In genomic region chr2:36404754-36405153, GRCh38 we compare ENCODE assay signal across 16 cellular contexts.
DNase-seq lines count a peak whose midpoint lies in the region; ATAC-seq and TF ChIP-seq lines count a peak whose summit lies in the region.
"Had no signal": no experiment of that assay in that cellular context is flagged by ENCODE, and none has a peak within 500 bp of the region (broad histone marks: within the 10 kb centered on the region; RNA-seq: fewer than 3 reads in every experiment).

No MANE protein-coding gene starts in this region.

- no peaks in the 10 kb centered on the region for H3K9me2 ChIP-seq in DOHH2 (replicated peaks; ENCODE audit: control insufficient read depth, low read length)
- H3K9me2 ChIP-seq in SU-DHL-6 (replicated peaks; ENCODE audit: insufficient read depth, low read length) = no peaks in the 10 kb centered on the region

- peaks cover 92% of the 10 kb centered on the region for H3K79me2 ChIP-seq in DOHH2 (ENCODE audit: control insufficient read depth, low read length)
- H3K79me2 ChIP-seq in SU-DHL-6 (ENCODE audit: insufficient read depth, low read length) = no peaks in the 10 kb centered on the region

- no peaks in the 10 kb centered on the region for H4K20me1 ChIP-seq in DOHH2 (ENCODE audit: control insufficient read depth, insufficient read depth, low read depth, low read length)
- no peaks in the 10 kb centered on the region for H4K20me1 ChIP-seq in SU-DHL-6 (ENCODE audit: low read depth, low read length)

- peak overlapping the region; percentile 68 for H3K4me3 ChIP-seq in DOHH2 (ENCODE audit: low read length)
- no peak overlapping the region for H3K4me3 ChIP-seq in SU-DHL-6 (ENCODE audit: insufficient read depth, low read length, poor library complexity, severe bottlenecking)
- H3K4me3 ChIP-seq: gastroesophageal sphincter, ovary, transverse colon had no signal

- H3F3A ChIP-seq in DOHH2 (ENCODE audit: control insufficient read depth, insufficient read depth) = peaks cover 20% of the 10 kb centered on the region
- no peaks in the 10 kb centered on the region for H3F3A ChIP-seq in SU-DHL-6 (ENCODE audit: insufficient read depth)

- H3K4me1 ChIP-seq in DOHH2 (ENCODE audit: control insufficient read depth, low read length) = peaks cover 90% of the 10 kb centered on the region

- peaks cover 21% of the 10 kb centered on the region for H3K36me3 ChIP-seq in DOHH2 (ENCODE audit: control insufficient read depth, low read length)
- H3K36me3 ChIP-seq in SU-DHL-6 (ENCODE audit: low read length) = no peaks in the 10 kb centered on the region
- H3K36me3 ChIP-seq: gastroesophageal sphincter, ovary, transverse colon had no signal

- H3K27ac ChIP-seq in DOHH2 (ENCODE audit: low read depth, low read length) (peak overlapping the region; percentile 94), SU-DHL-6 (ENCODE audit: low read depth, low read length) (peak overlapping the region; percentile 34; the same call in 1 of the 2 replicates)
- H3K27ac ChIP-seq: ovary had no signal

- TF ChIP-seq CTCF in DOHH2 (IDR thresholded peaks at IDR 0.05; ENCODE audit: low read depth, low read length, poor library complexity, severe bottlenecking) (no peak), GM20000 (IDR thresholded peaks at IDR 0.05; ENCODE audit: extremely low read depth, missing control alignments) (no peak), SU-DHL-6 (IDR thresholded peaks at IDR 0.05; ENCODE audit: insufficient read depth, low read length, poor library complexity, severe bottlenecking) (no peak)

- H3K9me3 ChIP-seq in DOHH2 (ENCODE audit: control insufficient read depth, insufficient read depth, low read length) (no peaks in the 10 kb centered on the region), SU-DHL-6 (ENCODE audit: insufficient read depth, low read length) (no peaks in the 10 kb centered on the region)
- H3K9me3 ChIP-seq: gastroesophageal sphincter, ovary, transverse colon had no signal

- H2AFZ ChIP-seq in SU-DHL-6 (ENCODE audit: low read depth, low read length, severe bottlenecking) = no peak overlapping the region

- H3K9ac ChIP-seq in SU-DHL-6 (ENCODE audit: low read length) = no peak overlapping the region

- DNase-seq in GM20000 (ENCODE audit: low spot score) (peak; percentile 19), middle frontal gyrus (ENCODE audit: extremely low spot score, low spot score) (no peak), activated T-cell treated with anti-CD3 and anti-CD28 coated beads for 4 hours (no peak), retina (no peak)
- DNase-seq in activated naive CD4-positive, alpha-beta T cell treated with Interleukin-2 at 50 U/mL for 16 hours = no peak
- DNase-seq: activated CD4-positive, alpha-beta T cell treated with anti-CD3 and anti-CD28 coated beads for 1 hour; activated gamma-delta T cell treated with Interleukin-2 at 50 U/mL for 16 hours; AML-193; ovary; SIG-M5; transverse colon had no signal

- H3K27me3 ChIP-seq in DOHH2 (ENCODE audit: control insufficient read depth, low read length) (no peaks in the 10 kb centered on the region), SU-DHL-6 (ENCODE audit: low read length) (no peaks in the 10 kb centered on the region)
- H3K27me3 ChIP-seq: gastroesophageal sphincter, ovary, transverse colon had no signal

- ATAC-seq in HG03060 (IDR thresholded peaks at IDR 0.05; ENCODE audit: low read depth, unreplicated experiment) = peak; percentile 62
- ATAC-seq: gastroesophageal sphincter, left lobe of liver had no signal

- H3K4me2 ChIP-seq in DOHH2 (ENCODE audit: low read length) (peak overlapping the region; percentile 89), SU-DHL-6 (ENCODE audit: low read depth, low read length, poor library complexity, severe bottlenecking) (peak overlapping the region; percentile 60)
